In the genomic region with DNA sequence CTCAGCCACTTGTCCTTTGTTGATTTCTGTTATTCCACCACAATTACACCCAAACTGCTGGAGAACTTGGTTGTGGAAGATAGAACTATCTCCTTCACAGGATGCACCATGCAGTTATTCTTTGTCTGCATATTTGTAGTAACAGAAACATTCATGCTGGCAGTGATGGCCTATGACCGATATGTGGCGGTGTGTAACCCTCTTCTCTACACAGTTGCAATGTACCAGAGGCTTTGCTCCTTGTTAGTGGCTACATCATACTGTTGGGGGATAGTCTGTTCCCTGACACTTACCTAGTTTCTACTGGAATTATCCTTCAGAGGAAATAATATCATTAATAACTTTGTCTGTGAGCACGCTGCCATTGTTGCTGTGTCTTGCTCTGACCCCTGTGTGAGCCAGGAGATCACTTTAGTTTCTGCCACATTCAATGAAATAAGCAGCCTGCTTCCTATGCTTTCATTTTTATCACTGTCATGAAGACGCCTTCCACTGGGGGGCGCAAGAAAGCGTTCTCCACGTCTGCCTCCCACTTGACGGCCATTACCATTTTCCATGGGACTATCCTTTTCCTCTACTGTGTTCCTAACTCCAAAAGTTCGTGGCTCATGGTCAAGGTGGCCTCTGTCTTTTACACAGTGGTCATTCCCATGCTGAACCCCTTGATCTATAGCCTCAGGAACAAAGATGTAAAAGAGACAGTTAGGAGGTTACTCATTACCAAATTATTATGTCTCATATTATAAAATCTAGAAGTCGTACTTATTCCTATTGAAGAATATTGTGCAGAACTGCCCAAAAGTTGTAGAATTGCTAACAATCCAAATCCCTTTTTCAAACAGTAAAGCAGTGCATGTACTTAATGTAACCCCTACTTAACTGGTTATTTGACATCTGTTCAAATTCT, we compare ENCODE assay signal across 14 cellular contexts. TPM values are rescaled to one million over a fixed set of nuclear protein-coding genes. Genes with fewer than 3 reads are reported as not detected.
DNase-seq lines count a peak whose midpoint lies in the region; ATAC-seq and TF ChIP-seq lines count a peak whose summit lies in the region.
"Had no signal": no experiment of that assay in that cellular context is flagged by ENCODE, and none has a peak within 500 bp of the region (broad histone marks: within the 10 kb centered on the region; RNA-seq: fewer than 3 reads in every experiment).

No MANE protein-coding gene starts in this region.

- H3K27ac ChIP-seq in SJCRH30 (no peak overlapping the region), aorta (ENCODE audit: low read depth in 1 of 2, low read length in 2 of 2) (no peak overlapping the region)
- H3K27ac ChIP-seq: sigmoid colon had no signal

- H3K4me3 Mint-ChIP-seq in activated naive CD8-positive, alpha-beta T cell treated with anti-CD3 and anti-CD28 coated beads, Interleukin-2, amount 50 U/mL, for 24 hours = no peak overlapping the region
- no peak overlapping the region for H3K4me3 Mint-ChIP-seq in activated naive CD8-positive, alpha-beta T cell treated with anti-CD3 and anti-CD28 coated beads for 36 hours
- H3K4me3 Mint-ChIP-seq in type B pancreatic cell = no peak overlapping the region
- H3K4me3 Mint-ChIP-seq: activated T-cell treated with anti-CD3 and anti-CD28 coated beads, Interleukin-2, amount 50 U/mL, for 72 hours; CD4-positive, alpha-beta memory T cell had no signal

- WGBS in aorta, 2 donors = 26 to 32% methylated on average over 10 of the region's 10 CpGs

- no peaks in the 10 kb centered on the region for H3K4me1 ChIP-seq in SJCRH30
- no peaks in the 10 kb centered on the region for H3K4me1 ChIP-seq in aorta (ENCODE audit: control insufficient read depth in 1 of 2, insufficient read depth in 2 of 2, low read length in 2 of 2)
- H3K4me1 ChIP-seq: sigmoid colon had no signal

- H3K36me3 ChIP-seq in SJCRH30 = no peaks in the 10 kb centered on the region
- no peaks in the 10 kb centered on the region for H3K36me3 ChIP-seq in aorta (ENCODE audit: control insufficient read depth in 1 of 2, insufficient read depth in 2 of 2, low read length in 1 of 2)
- H3K36me3 ChIP-seq: sigmoid colon had no signal

- H3K9me3 Mint-ChIP-seq in activated naive CD8-positive, alpha-beta T cell treated with anti-CD3 and anti-CD28 coated beads, Interleukin-2, amount 50 U/mL, for 24 hours = peaks cover 4% of the 10 kb centered on the region
- peaks cover 6% of the 10 kb centered on the region for H3K9me3 Mint-ChIP-seq in activated naive CD8-positive, alpha-beta T cell treated with anti-CD3 and anti-CD28 coated beads for 36 hours
- H3K9me3 Mint-ChIP-seq in type B pancreatic cell = no peaks in the 10 kb centered on the region

- H3K27me3 ChIP-seq in SJCRH30 (no peaks in the 10 kb centered on the region), aorta (ENCODE audit: control insufficient read depth in 1 of 2, insufficient read depth in 2 of 2, low read length in 1 of 2) (no peaks in the 10 kb centered on the region)
- H3K27me3 ChIP-seq: sigmoid colon had no signal

- peak; percentile 25 for TF ChIP-seq CTCF in type B pancreatic cell (conservative IDR thresholded peaks at IDR 0.05)

- no peaks in the 10 kb centered on the region for H3K27me3 Mint-ChIP-seq in activated naive CD8-positive, alpha-beta T cell treated with anti-CD3 and anti-CD28 coated beads, Interleukin-2, amount 50 U/mL, for 24 hours
- no peaks in the 10 kb centered on the region for H3K27me3 Mint-ChIP-seq in activated naive CD8-positive, alpha-beta T cell treated with anti-CD3 and anti-CD28 coated beads for 36 hours
- H3K27me3 Mint-ChIP-seq in type B pancreatic cell = no peaks in the 10 kb centered on the region
- H3K27me3 Mint-ChIP-seq: CD4-positive, alpha-beta memory T cell had no signal

- no peaks in the 10 kb centered on the region for H3K4me1 Mint-ChIP-seq in activated naive CD8-positive, alpha-beta T cell treated with anti-CD3 and anti-CD28 coated beads, Interleukin-2, amount 50 U/mL, for 24 hours
- H3K4me1 Mint-ChIP-seq in activated naive CD8-positive, alpha-beta T cell treated with anti-CD3 and anti-CD28 coated beads for 36 hours = no peaks in the 10 kb centered on the region
- no peaks in the 10 kb centered on the region for H3K4me1 Mint-ChIP-seq in type B pancreatic cell (ENCODE audit: unreplicated experiment)
- H3K4me1 Mint-ChIP-seq: CD4-positive, alpha-beta memory T cell had no signal

- DNase-seq in activated naive CD8-positive, alpha-beta T cell treated with anti-CD3 and anti-CD28 coated beads, Interleukin-2, amount 50 U/mL, for 24 hours = peak; percentile 13
- DNase-seq in activated naive CD8-positive, alpha-beta T cell treated with anti-CD3 and anti-CD28 coated beads for 36 hours = no peak
- DNase-seq in SJCRH30 (peak; percentile 33 to 75), type B pancreatic cell (ENCODE audit: extremely low spot score, unreplicated experiment) (no peak), aorta (no peak)
- DNase-seq in central memory CD4-positive, alpha-beta T cell = no peak
- DNase-seq: CD4-positive, alpha-beta memory T cell; cerebellar nuclear complex; NCI-H187 treated with DMSO at 0.1 percent for 48 hours; sigmoid colon had no signal

- no peak overlapping the region for H3K27ac Mint-ChIP-seq in activated naive CD8-positive, alpha-beta T cell treated with anti-CD3 and anti-CD28 coated beads, Interleukin-2, amount 50 U/mL, for 24 hours
- H3K27ac Mint-ChIP-seq in activated naive CD8-positive, alpha-beta T cell treated with anti-CD3 and anti-CD28 coated beads for 36 hours = no peak overlapping the region
- H3K27ac Mint-ChIP-seq in type B pancreatic cell = no peak overlapping the region
- H3K27ac Mint-ChIP-seq: activated T-cell treated with anti-CD3 and anti-CD28 coated beads, Interleukin-2, amount 50 U/mL, for 72 hours; CD4-positive, alpha-beta memory T cell had no signal

- no peak for ATAC-seq in activated naive CD8-positive, alpha-beta T cell treated with anti-CD3 and anti-CD28 coated beads, Interleukin-2, amount 50 U/mL, for 24 hours
- peak; percentile 52 for ATAC-seq in HG02852 (IDR thresholded peaks at IDR 0.05; ENCODE audit: unreplicated experiment)
- ATAC-seq in aorta (ENCODE audit: low FRiP score) = no peak
- ATAC-seq in HG03039 (IDR thresholded peaks at IDR 0.05; ENCODE audit: unreplicated experiment) = no peak
- ATAC-seq: activated T-cell treated with anti-CD3 and anti-CD28 coated beads, Interleukin-2, amount 50 U/mL, for 72 hours had no signal

- H3K4me3 ChIP-seq in SJCRH30 (no peak overlapping the region), aorta (ENCODE audit: low read length in 2 of 2) (no peak overlapping the region)
- H3K4me3 ChIP-seq: sigmoid colon had no signal

- no peaks in the 10 kb centered on the region for H3K9me3 ChIP-seq in SJCRH30 (replicated peaks)
- no peaks in the 10 kb centered on the region for H3K9me3 ChIP-seq in aorta (ENCODE audit: control insufficient read depth, low read length)
- H3K9me3 ChIP-seq: sigmoid colon had no signal

- intact Hi-C loops in aorta (cut with DNase I) = no loop called here

- no peaks in the 10 kb centered on the region for H3K36me3 Mint-ChIP-seq in activated naive CD8-positive, alpha-beta T cell treated with anti-CD3 and anti-CD28 coated beads, Interleukin-2, amount 50 U/mL, for 24 hours (ENCODE audit: low read depth)
- no peaks in the 10 kb centered on the region for H3K36me3 Mint-ChIP-seq in activated naive CD8-positive, alpha-beta T cell treated with anti-CD3 and anti-CD28 coated beads for 36 hours
- H3K36me3 Mint-ChIP-seq in type B pancreatic cell = no peaks in the 10 kb centered on the region
- H3K36me3 Mint-ChIP-seq: CD4-positive, alpha-beta memory T cell had no signal

RNA-seq across cellular contexts. Expression of gene OR4C6, which starts 53.2 kb away (rescaled TPM):
- not detected for total RNA-seq in activated naive CD8-positive, alpha-beta T cell treated with anti-CD3 and anti-CD28 coated beads for 36 hours
- not detected in 2 replicates for total RNA-seq in SJCRH30 (2014; rRNA removed; shearing (Covaris generic))
- total RNA-seq in type B pancreatic cell (ENCODE audit: low replicate concordance) (not detected in 2 replicates), aorta (not detected)
- polyA plus RNA-seq in aorta = not detected
- total RNA-seq: activated T-cell treated with anti-CD3 and anti-CD28 coated beads, Interleukin-2, amount 50 U/mL, for 72 hours; CD4-positive, alpha-beta memory T cell; lower leg skin; sigmoid colon had no signal
- polyA plus RNA-seq: CD4-positive, alpha-beta memory T cell; sigmoid colon had no signal

RNA-seq across cellular contexts. Expression of gene OR5D13, which starts 58.0 kb away (rescaled TPM):
- not detected for total RNA-seq in activated naive CD8-positive, alpha-beta T cell treated with anti-CD3 and anti-CD28 coated beads for 36 hours
- not detected in 2 replicates for total RNA-seq in SJCRH30 (2014; rRNA removed; shearing (Covaris generic))
- total RNA-seq in type B pancreatic cell (ENCODE audit: low replicate concordance) (not detected in 2 replicates), aorta (not detected)
- not detected for polyA plus RNA-seq in aorta
- total RNA-seq: activated T-cell treated with anti-CD3 and anti-CD28 coated beads, Interleukin-2, amount 50 U/mL, for 72 hours; CD4-positive, alpha-beta memory T cell; lower leg skin; sigmoid colon had no signal
- polyA plus RNA-seq: CD4-positive, alpha-beta memory T cell; sigmoid colon had no signal

Comparison
In these comparisons a context has a peak if more than half of its experiments do, and no peak if none do; other contexts are left out.
1. DNase-seq: peak in activated naive CD8-positive, alpha-beta T cell treated with anti-CD3 and anti-CD28 coated beads, Interleukin-2, amount 50 U/mL, for 24 hours (single experiment) and SJCRH30 (2 of 2); none in activated naive CD8-positive, alpha-beta T cell treated with anti-CD3 and anti-CD28 coated beads for 36 hours (single experiment), type B pancreatic cell (single experiment), aorta (0 of 2) and central memory CD4-positive, alpha-beta T cell (single experiment).